Comparison of ENCODE assay signal across 10 cellular contexts in genomic region chr19:55440411-55441105, GRCh38. TPM values are rescaled to one million over a fixed set of nuclear protein-coding genes. Genes with fewer than 3 reads are reported as not detected.
A peak's percentile ranks its signal among the peaks of the same experiment; 100 is the strongest.
DNase-seq lines count a peak whose midpoint lies in the region; ATAC-seq and TF ChIP-seq lines count a peak whose summit lies in the region.
"Had no signal": no experiment of that assay in that cellular context is flagged by ENCODE, and none has a peak within 500 bp of the region (broad histone marks: within the 10 kb centered on the region; RNA-seq: fewer than 3 reads in every experiment).

No MANE protein-coding gene starts in this region.

- H4K20me1 ChIP-seq in SK-N-SH (ENCODE audit: insufficient read depth) = no peaks in the 10 kb centered on the region

- DNase-seq in CD8-positive, alpha-beta T cell = peak in 1 of 7 experiments; percentile 22
- peak; percentile 48 for DNase-seq in GM10266 (ENCODE audit: extremely low spot score)
- peak; percentile 94 for DNase-seq in SK-N-SH
- DNase-seq in iPS-NIHi7 (ENCODE audit: extremely low spot score) = peak; percentile 83
- DNase-seq in mucosa of gallbladder (ENCODE audit: low spot score) = no peak
- DNase-seq in stimulated activated CD4-positive, alpha-beta T cell treated with anti-CD3 and anti-CD28 coated beads, Interleukin-1b, Interleukin-23, amount 100 ng/mL, for 48 hours = no peak
- no peak for DNase-seq in MCF 10A (ENCODE audit: unreplicated experiment)
- DNase-seq in hepatic stellate cell (ENCODE audit: low spot score) = no peak
- DNase-seq: NCI-H2081 treated with DMSO at 0.1 percent for 48 hours, spleen had no signal

- H3K4me3 ChIP-seq in CD8-positive, alpha-beta T cell (ENCODE audit: low read depth, low read length) = no peak overlapping the region
- H3K4me3 ChIP-seq in SK-N-SH (ENCODE audit: low read depth in 2 of 2, low read length in 1 of 2) = peak overlapping the region in 1 of 2 experiments; percentile 36; a peak in 2 of 4 replicates

- no peaks in the 10 kb centered on the region for H3K79me2 ChIP-seq in SK-N-SH (ENCODE audit: insufficient read depth)

- no peak overlapping the region for H3K27ac Mint-ChIP-seq in CD8-positive, alpha-beta T cell
- H3K27ac Mint-ChIP-seq in MCF 10A (ENCODE audit: low read depth, unreplicated experiment) = no peak overlapping the region

- CTCF ChIA-PET in CD8-positive, alpha-beta T cell (lab: Charles Lee) = no interaction called here
- CTCF ChIA-PET in SK-N-SH (lab: Yijun Ruan, JAX) = interaction anchor here (0.6 to 2.3 kb wide), 7 partner anchors 23 to 64 kb away, joined by 3 to 9 read pairs (median 3); no protein-coding TSS in a partner anchor
- CTCF ChIA-PET in MCF 10A (lab: Yijun Ruan, JAX) = no interaction called here

- peaks cover 42% of the 10 kb centered on the region for H3K27me3 ChIP-seq in CD8-positive, alpha-beta T cell (ENCODE audit: insufficient read depth, low read length)
- peaks cover 47% of the 10 kb centered on the region for H3K27me3 ChIP-seq in SK-N-SH (ENCODE audit: insufficient read depth)

- no peak overlapping the region for H2AFZ ChIP-seq in SK-N-SH (ENCODE audit: low read depth)

- WGBS in SK-N-SH (ENCODE audit: low lambda C conversion rate) = 22% methylated on average over 22 of the region's 39 CpGs

- no peak overlapping the region for H3K9ac ChIP-seq in SK-N-SH

- intact Hi-C loops in CD8-positive, alpha-beta T cell (cut with DNase I, micrococcal nuclease) = no loop called here
- intact Hi-C loops in MCF 10A (cut with micrococcal nuclease) = no loop called here

- TF ChIP-seq EP300 in SK-N-SH (IDR thresholded peaks at IDR 0.05; ENCODE audit: borderline replicate concordance in 1 of 2, low read depth in 1 of 2, low read length in 1 of 2) = no peak

- BruUV-seq in MCF 10A (replicated peaks; lab: Mats Ljungman, UMichigan) = no TSS peak

- no peak overlapping the region for H3K4me2 ChIP-seq in SK-N-SH

- H3K9me3 ChIP-seq in CD8-positive, alpha-beta T cell (ENCODE audit: low read length) = no peaks in the 10 kb centered on the region
- H3K9me3 ChIP-seq in SK-N-SH = no peaks in the 10 kb centered on the region
- H3K9me3 ChIP-seq: spleen had no signal

- peaks cover 25% of the 10 kb centered on the region for H3K4me1 Mint-ChIP-seq in CD8-positive, alpha-beta T cell (ENCODE audit: low read depth)
- H3K4me1 Mint-ChIP-seq in MCF 10A (ENCODE audit: insufficient read depth, unreplicated experiment) = peaks cover 37% of the 10 kb centered on the region

- POLR2A ChIA-PET in CD8-positive, alpha-beta T cell (lab: Charles Lee) = no interaction called here
- POLR2A ChIA-PET in SK-N-SH (lab: Yijun Ruan, JAX) (no interaction called here), MCF 10A (lab: Yijun Ruan, JAX) (no interaction called here)

- no peaks in the 10 kb centered on the region for H3K9me2 ChIP-seq in SK-N-SH

- no peak for TF ChIP-seq CTCF in CD8-positive, alpha-beta T cell (IDR thresholded peaks at IDR 0.05)
- TF ChIP-seq CTCF in GM10266 (IDR thresholded peaks at IDR 0.05; ENCODE audit: control insufficient read depth, insufficient read depth, low read depth, missing control alignments) = no peak
- TF ChIP-seq CTCF in SK-N-SH (IDR thresholded peaks at IDR 0.05) = no peak
- no peak for TF ChIP-seq CTCF in MCF 10A (IDR thresholded peaks at IDR 0.05; ENCODE audit: unreplicated experiment)

- H3K27ac ChIP-seq in CD8-positive, alpha-beta T cell (ENCODE audit: low read depth, low read length) = no peak overlapping the region
- no peak overlapping the region for H3K27ac ChIP-seq in SK-N-SH (ENCODE audit: low read depth in 2 of 2, low read length in 1 of 2)
- H3K27ac ChIP-seq: spleen had no signal

- peak; percentile 66 for ATAC-seq in CD8-positive, alpha-beta T cell

- H3K36me3 Mint-ChIP-seq in CD8-positive, alpha-beta T cell = no peaks in the 10 kb centered on the region
- H3K36me3 Mint-ChIP-seq in MCF 10A (ENCODE audit: insufficient read depth, unreplicated experiment) = no peaks in the 10 kb centered on the region

- TF ChIP-seq RAD21 in SK-N-SH (IDR thresholded peaks at IDR 0.05; ENCODE audit: low read length) = no peak

- H3K4me3 Mint-ChIP-seq in CD8-positive, alpha-beta T cell = peak overlapping the region; percentile 42
- H3K4me3 Mint-ChIP-seq in MCF 10A (ENCODE audit: unreplicated experiment) = no peak overlapping the region

- H3F3A ChIP-seq in SK-N-SH (replicated peaks; ENCODE audit: insufficient read depth) = no peaks in the 10 kb centered on the region

- H3K4me1 ChIP-seq in CD8-positive, alpha-beta T cell (ENCODE audit: insufficient read depth, low read length) = peaks cover 15% of the 10 kb centered on the region
- peaks cover 0 to 6% of the 10 kb centered on the region in 2 experiments; a peak in 1 of 4 replicates for H3K4me1 ChIP-seq in SK-N-SH (ENCODE audit: control insufficient read depth in 1 of 2, insufficient read depth in 2 of 2, low read depth in 1 of 2, low read length in 1 of 2)

- no peaks in the 10 kb centered on the region for H3K9me3 Mint-ChIP-seq in CD8-positive, alpha-beta T cell
- no peaks in the 10 kb centered on the region for H3K9me3 Mint-ChIP-seq in MCF 10A (ENCODE audit: unreplicated experiment)

- no peaks in the 10 kb centered on the region for H3K36me3 ChIP-seq in CD8-positive, alpha-beta T cell (ENCODE audit: insufficient read depth, low read length)
- H3K36me3 ChIP-seq in SK-N-SH (replicated peaks in 1 of 2; ENCODE audit: control insufficient read depth in 1 of 2, insufficient read depth in 2 of 2, low read length in 1 of 2) = no peaks in the 10 kb centered on the region
- H3K36me3 ChIP-seq: spleen had no signal

- peaks cover 63% of the 10 kb centered on the region for H3K27me3 Mint-ChIP-seq in CD8-positive, alpha-beta T cell (ENCODE audit: low read depth)
- H3K27me3 Mint-ChIP-seq in MCF 10A (ENCODE audit: insufficient read depth, unreplicated experiment) = peaks cover 66% of the 10 kb centered on the region

TF ChIP-seq in SK-N-SH, 30 proteins besides CTCF, POLR2A, EP300 and RAD21 (continues in another document):
- TF ChIP-seq ELF1 (IDR thresholded peaks at IDR 0.05) (no peak), RFX5 (IDR thresholded peaks at IDR 0.05; ENCODE audit: low read length) (no peak), FOXJ3 (CRISPR knock-in tag; IDR thresholded peaks at IDR 0.05) (no peak), JUND (IDR thresholded peaks at IDR 0.05) (no peak), RCOR1 (IDR thresholded peaks at IDR 0.05; ENCODE audit: low read length) (no peak), CHD2 (IDR thresholded peaks at IDR 0.05; ENCODE audit: low read length, partially characterized antibody) (no peak), ZBTB33 (IDR thresholded peaks at IDR 0.05; ENCODE audit: borderline replicate concordance, low read depth) (no peak), NRF1 (IDR thresholded peaks at IDR 0.05; ENCODE audit: low read depth, low read length) (no peak), IRF3 (IDR thresholded peaks at IDR 0.05; ENCODE audit: low read depth, low read length) (no peak)

RNA-seq across cellular contexts. Expression of gene SHISA7, which starts 2.5 kb away (rescaled TPM):
- not detected for total RNA-seq in CD8-positive, alpha-beta T cell
- 0.02 TPM in 1 of 2 replicates, not detected in the other for polyA plus RNA-seq in SK-N-SH (2012; rRNA removed)
- 0.01 and 0.03 TPM in 2 replicates for polyA plus RNA-seq in SK-N-SH (2012; cell fraction: cytosol; rRNA removed)
- 0.02 and 0.04 TPM in 2 replicates for polyA plus RNA-seq in SK-N-SH (2012; cell fraction: nucleus; rRNA removed)
- total RNA-seq in mucosa of gallbladder (not detected), MCF 10A (2022) (not detected in 2 replicates)

RNA-seq across cellular contexts. Expression of gene ISOC2, which starts 20.9 kb away (rescaled TPM):
- total RNA-seq in CD8-positive, alpha-beta T cell = 1 to 10 TPM; 1.5 to 2.1 TPM
- polyA plus RNA-seq in SK-N-SH (2012; rRNA removed) = 60.9 and 65.4 TPM in 2 replicates
- polyA plus RNA-seq in SK-N-SH (2012; cell fraction: cytosol; rRNA removed) = 31.2 and 47.8 TPM in 2 replicates
- polyA plus RNA-seq in SK-N-SH (2012; cell fraction: nucleus; rRNA removed) = 43.5 and 46.8 TPM in 2 replicates
- total RNA-seq in mucosa of gallbladder (53.5 TPM), MCF 10A (2022) (34.3 and 59.9 TPM in 2 replicates)

RNA-seq across cellular contexts. Expression of gene C19orf85, which starts 24.0 kb away (rescaled TPM):
- total RNA-seq in CD8-positive, alpha-beta T cell = not detected
- not detected in 2 replicates for polyA plus RNA-seq in SK-N-SH (2012; rRNA removed)
- polyA plus RNA-seq in SK-N-SH (2012; cell fraction: cytosol; rRNA removed) = not detected in 2 replicates
- 0.27 and 0.29 TPM in 2 replicates for polyA plus RNA-seq in SK-N-SH (2012; cell fraction: nucleus; rRNA removed)
- not detected for total RNA-seq in mucosa of gallbladder
- total RNA-seq in MCF 10A (2022) = 0.23 and 0.32 TPM in 2 replicates
- total RNA-seq: spleen had no signal
- polyA plus RNA-seq: spleen had no signal

RNA-seq across cellular contexts. Expression of gene UBE2S, which starts 33.0 kb away (rescaled TPM):
- 10 to 100 TPM; 99.4 TPM for total RNA-seq in CD8-positive, alpha-beta T cell
- 84.7 and 133 TPM in 2 replicates for polyA plus RNA-seq in SK-N-SH (2012; rRNA removed)
- polyA plus RNA-seq in SK-N-SH (2012; cell fraction: cytosol; rRNA removed) = 57.1 and 81.7 TPM in 2 replicates
- 42.8 and 70.9 TPM in 2 replicates for polyA plus RNA-seq in SK-N-SH (2012; cell fraction: nucleus; rRNA removed)
- total RNA-seq in mucosa of gallbladder (26.4 TPM), MCF 10A (2022) (331 and 345 TPM in 2 replicates)

RNA-seq across cellular contexts. Expression of gene ZNF628, which starts 35.9 kb away (rescaled TPM):
- 10 to 100 TPM; 27.0 to 27.8 TPM for total RNA-seq in CD8-positive, alpha-beta T cell
- 0.73 and 1.6 TPM in 2 replicates for polyA plus RNA-seq in SK-N-SH (2012; rRNA removed)
- 0.58 and 1.1 TPM in 2 replicates for polyA plus RNA-seq in SK-N-SH (2012; cell fraction: cytosol; rRNA removed)
- 3.7 and 4.2 TPM in 2 replicates for polyA plus RNA-seq in SK-N-SH (2012; cell fraction: nucleus; rRNA removed)
- 10.7 TPM for total RNA-seq in mucosa of gallbladder
- total RNA-seq in MCF 10A (2022) = 6.2 and 12.1 TPM in 2 replicates

Comparison
In these comparisons a context has a peak if more than half of its experiments do, and no peak if none do; other contexts are left out.
1. DNase-seq: peak in GM10266 (single experiment), SK-N-SH (single experiment) and iPS-NIHi7 (single experiment); none in mucosa of gallbladder (single experiment), stimulated activated CD4-positive, alpha-beta T cell treated with anti-CD3 and anti-CD28 coated beads, Interleukin-1b, Interleukin-23, amount 100 ng/mL, for 48 hours (single experiment), MCF 10A (single experiment) and hepatic stellate cell (single experiment).
2. RNA of gene ISOC2, which starts 20.9 kb away (total RNA-seq): 34.3 to 59.9 TPM in MCF 10A and 53.5 TPM in mucosa of gallbladder (single experiment); 1.5 to 2.1 TPM in CD8-positive, alpha-beta T cell; every median in the first group is over 10 times any median in the second.